ENCODE assay signal across 24 cellular contexts in the genomic region with DNA sequence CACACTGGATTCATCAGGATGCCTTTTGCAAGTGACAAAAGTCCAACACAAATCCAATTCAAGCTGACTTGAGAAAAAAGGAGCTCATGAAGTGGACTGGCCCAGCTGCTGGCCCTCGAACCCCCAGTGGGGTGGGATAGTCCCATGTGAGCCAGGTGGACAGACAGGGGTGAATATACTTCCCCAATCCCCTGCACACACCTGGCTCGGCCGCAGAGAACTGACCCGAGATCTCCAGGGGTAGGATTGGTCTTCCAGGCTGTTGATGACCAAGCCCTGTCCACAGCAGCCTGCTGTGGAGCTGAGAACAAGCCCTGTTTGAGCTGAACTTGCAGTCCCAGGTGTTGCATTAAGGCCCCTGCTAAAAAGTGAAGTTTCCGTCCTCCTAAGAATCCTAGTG.
"Had no signal": no experiment of that assay in that cellular context is flagged by ENCODE, and none has a peak within 500 bp of the region (broad histone marks: within the 10 kb centered on the region; RNA-seq: fewer than 3 reads in every experiment).

No MANE protein-coding gene starts in this region.

- H3K36me3 ChIP-seq: WERI-Rb-1 had no signal

- H3K36me3 Mint-ChIP-seq: activated CD8-positive, alpha-beta memory T cell treated with anti-CD3 and anti-CD28 coated beads, Interleukin-2, amount 10 ng/mL, durations not matched to agents 7 days and 5 days; natural killer cell had no signal

- ATAC-seq: activated CD8-positive, alpha-beta memory T cell treated with anti-CD3 and anti-CD28 coated beads, Interleukin-2, amount 10 ng/mL, durations not matched to agents 7 days and 5 days; activated CD8-positive, alpha-beta T cell treated with anti-CD3 and anti-CD28 coated beads for 36 hours; activated T-helper 17 cell treated with anti-CD3 and anti-CD28 coated beads, Interleukin-2, amount 50 U/mL, for 72 hours; gastroesophageal sphincter; left lobe of liver; T-cell had no signal

- H3K4me3 ChIP-seq: gastroesophageal sphincter, prostate gland, tibial artery had no signal

- H3K9me3 Mint-ChIP-seq: activated CD4-positive, alpha-beta T cell treated with anti-CD3 and anti-CD28 coated beads, Interleukin-2, amount 10 ng/mL, durations not matched to agents 7 days and 5 days; activated CD8-positive, alpha-beta T cell treated with anti-CD3 and anti-CD28 coated beads for 36 hours; activated naive CD8-positive, alpha-beta T cell treated with anti-CD3 and anti-CD28 coated beads for 36 hours; activated T-helper 17 cell treated with anti-CD3 and anti-CD28 coated beads, Interleukin-2, amount 50 U/mL, for 72 hours; mesothelial cell of epicardium; natural killer cell; stimulated activated naive CD8-positive, alpha-beta T cell treated with anti-CD3 and anti-CD28 coated beads, Interleukin-15, amount 100 ng/mL, for 72 hours; T-cell; T-helper 2 cell treated with Interferon-gamma antibody and Interleukin-4, amounts not matched to agents 5 μg/mL and 100 μg/mL, for 36 hours had no signal

- H3K27ac Mint-ChIP-seq: activated CD4-positive, alpha-beta T cell treated with anti-CD3 and anti-CD28 coated beads, Interleukin-2, amount 10 ng/mL, durations not matched to agents 7 days and 5 days; activated CD8-positive, alpha-beta memory T cell treated with anti-CD3 and anti-CD28 coated beads, Interleukin-2, amount 10 ng/mL, durations not matched to agents 7 days and 5 days; activated CD8-positive, alpha-beta T cell treated with anti-CD3 and anti-CD28 coated beads for 36 hours; activated naive CD8-positive, alpha-beta T cell treated with anti-CD3 and anti-CD28 coated beads for 36 hours; mesothelial cell of epicardium; natural killer cell; T-cell; T-helper 2 cell treated with Interferon-gamma antibody and Interleukin-4, amounts not matched to agents 5 μg/mL and 100 μg/mL, for 36 hours had no signal

- H3K4me1 ChIP-seq: prostate gland had no signal

- H3K4me3 Mint-ChIP-seq: activated CD4-positive, alpha-beta T cell treated with anti-CD3 and anti-CD28 coated beads, Interleukin-2, amount 10 ng/mL, durations not matched to agents 7 days and 5 days; activated CD8-positive, alpha-beta memory T cell treated with anti-CD3 and anti-CD28 coated beads, Interleukin-2, amount 10 ng/mL, durations not matched to agents 7 days and 5 days; activated CD8-positive, alpha-beta T cell treated with anti-CD3 and anti-CD28 coated beads for 36 hours; activated naive CD8-positive, alpha-beta T cell treated with anti-CD3 and anti-CD28 coated beads for 36 hours; activated T-helper 17 cell treated with anti-CD3 and anti-CD28 coated beads, Interleukin-2, amount 50 U/mL, for 72 hours; mesothelial cell of epicardium; natural killer cell; stimulated activated naive CD8-positive, alpha-beta T cell treated with anti-CD3 and anti-CD28 coated beads, Interleukin-15, amount 100 ng/mL, for 72 hours; T-cell; T-helper 2 cell treated with Interferon-gamma antibody and Interleukin-4, amounts not matched to agents 5 μg/mL and 100 μg/mL, for 36 hours had no signal

- DNase-seq: activated CD4-positive, alpha-beta T cell treated with anti-CD3 and anti-CD28 coated beads, Interleukin-2, amount 10 ng/mL, durations not matched to agents 7 days and 5 days; activated CD4-positive, CD25-positive, alpha-beta regulatory T cell treated with anti-CD3 and anti-CD28 coated beads, Interleukin-2, amount 50 U/mL, for 72 hours; activated CD8-positive, alpha-beta memory T cell treated with anti-CD3 and anti-CD28 coated beads, Interleukin-2, amount 10 ng/mL, durations not matched to agents 7 days and 5 days; activated CD8-positive, alpha-beta T cell treated with anti-CD3 and anti-CD28 coated beads for 36 hours; activated naive CD8-positive, alpha-beta T cell treated with anti-CD3 and anti-CD28 coated beads for 36 hours; activated T-cell treated with anti-CD3 and anti-CD28 coated beads, Interleukin-2, amount 50 U/mL, for 1 hour; cerebellar nuclear complex; cortex of kidney; head of caudate nucleus; kidney; mammary epithelial cell; natural killer cell; stimulated activated CD4-positive, alpha-beta T cell treated with anti-CD3 and anti-CD28 coated beads, Interleukin-4, amount 100 ng/mL, for 24 hours; stimulated activated naive CD8-positive, alpha-beta T cell treated with anti-CD3 and anti-CD28 coated beads, Interleukin-15, amount 100 ng/mL, for 72 hours; T-cell; WERI-Rb-1 had no signal

- H3K27me3 Mint-ChIP-seq: activated CD4-positive, alpha-beta T cell treated with anti-CD3 and anti-CD28 coated beads, Interleukin-2, amount 10 ng/mL, durations not matched to agents 7 days and 5 days; activated CD8-positive, alpha-beta memory T cell treated with anti-CD3 and anti-CD28 coated beads, Interleukin-2, amount 10 ng/mL, durations not matched to agents 7 days and 5 days; activated CD8-positive, alpha-beta T cell treated with anti-CD3 and anti-CD28 coated beads for 36 hours; activated naive CD8-positive, alpha-beta T cell treated with anti-CD3 and anti-CD28 coated beads for 36 hours; activated T-helper 17 cell treated with anti-CD3 and anti-CD28 coated beads, Interleukin-2, amount 50 U/mL, for 72 hours; stimulated activated naive CD8-positive, alpha-beta T cell treated with anti-CD3 and anti-CD28 coated beads, Interleukin-15, amount 100 ng/mL, for 72 hours; T-cell had no signal

- H3K4me1 Mint-ChIP-seq: activated CD4-positive, alpha-beta T cell treated with anti-CD3 and anti-CD28 coated beads, Interleukin-2, amount 10 ng/mL, durations not matched to agents 7 days and 5 days; activated T-helper 17 cell treated with anti-CD3 and anti-CD28 coated beads, Interleukin-2, amount 50 U/mL, for 72 hours; natural killer cell had no signal

- H3K27me3 ChIP-seq: gastroesophageal sphincter, tibial artery had no signal

- H3K9me3 ChIP-seq: gastroesophageal sphincter, prostate gland, tibial artery had no signal

- H3K27ac ChIP-seq: epithelial cell of prostate, gastroesophageal sphincter, prostate gland, WERI-Rb-1 had no signal
